In the genomic region with DNA sequence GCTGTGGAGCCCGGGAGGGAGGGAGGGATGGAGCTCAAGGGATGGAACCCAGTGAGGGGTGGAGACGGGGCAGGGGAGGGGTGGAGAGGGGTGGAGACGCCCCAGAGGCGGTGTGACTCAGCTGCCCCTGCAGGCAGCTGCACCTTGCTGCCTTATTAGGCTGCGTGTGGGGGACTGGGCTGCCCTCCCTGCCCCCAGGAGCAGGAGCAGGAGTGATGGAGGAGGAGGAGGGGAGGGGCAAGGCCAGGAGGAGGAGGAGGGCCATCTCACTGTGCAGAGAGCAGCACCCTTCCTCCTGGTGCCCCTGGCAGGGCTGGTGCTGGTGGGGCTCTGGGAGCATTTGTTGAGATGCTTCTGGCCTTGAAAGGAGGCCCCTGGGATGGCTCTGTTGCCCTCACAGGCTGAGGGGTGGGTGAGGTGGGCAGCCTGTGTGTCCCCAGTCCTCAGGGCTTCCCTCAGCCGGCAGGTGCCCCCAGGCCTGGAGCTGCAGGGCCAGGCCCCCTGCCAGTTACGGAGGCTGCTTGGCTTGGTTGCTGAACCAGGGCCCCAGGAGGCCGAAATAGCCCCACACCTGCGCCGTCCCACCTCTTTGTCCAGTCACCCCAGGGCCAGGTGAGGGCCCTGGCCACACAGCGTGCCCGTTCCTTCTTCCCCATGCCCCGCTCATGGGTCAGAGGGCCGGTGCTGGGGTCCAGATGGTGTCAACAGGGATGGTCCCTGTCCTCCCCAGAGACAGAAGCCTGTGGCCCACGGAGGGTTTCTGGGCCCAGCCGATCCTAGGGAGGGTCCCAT, we compare ENCODE assay signal across 10 cellular contexts. TPM values are rescaled to one million over a fixed set of nuclear protein-coding genes. Genes with fewer than 3 reads are reported as not detected.
A peak's percentile ranks its signal among the peaks of the same experiment; 100 is the strongest.
DNase-seq lines count a peak whose midpoint lies in the region; ATAC-seq and TF ChIP-seq lines count a peak whose summit lies in the region.
"Had no signal": no experiment of that assay in that cellular context is flagged by ENCODE, and none has a peak within 500 bp of the region (broad histone marks: within the 10 kb centered on the region; RNA-seq: fewer than 3 reads in every experiment).

No MANE protein-coding gene starts in this region.

- intact Hi-C loops in heart right ventricle (cut with DNase I) (loop anchor here in 1 of 10 donors (5.0 kb wide), 1 partner anchor 79 kb away; no protein-coding TSS in a partner anchor), Calu3 (cut with micrococcal nuclease; ENCODE audit: unreplicated experiment) (no loop called here)

- H3K27me3 ChIP-seq in SJSA1 (replicated peaks) (no peaks in the 10 kb centered on the region), heart right ventricle (no peaks in the 10 kb centered on the region)
- H3K27me3 ChIP-seq: pancreas had no signal

- H3K9me3 ChIP-seq in SJSA1 (replicated peaks) (no peaks in the 10 kb centered on the region), heart right ventricle (no peaks in the 10 kb centered on the region)
- H3K9me3 ChIP-seq: pancreas had no signal

- DNase-seq in HFF-Myc (ENCODE audit: extremely low read depth, low read depth) = peak; percentile 61
- peak; percentile 56 to 95 for DNase-seq in SJSA1 (ENCODE audit: low read depth in 1 of 2, low spot score in 2 of 2)
- no peak for DNase-seq in heart right ventricle
- DNase-seq in stimulated activated naive B cell treated with anti-CD40 and anti-IgM and Interleukin-4, amounts not matched to agents 10 μg/mL and 1 μg/mL and 100 μg/mL, for 72 hours = no peak
- no peak for DNase-seq in cerebellar nuclear complex (lab: John Stamatoyannopoulos, UW)
- DNase-seq in activated T-cell treated with anti-CD3 and anti-CD28 coated beads, Interleukin-2, amount 50 U/mL, for 24 hours = no peak
- DNase-seq in Calu3 = no peak
- DNase-seq: NCI-H2029 treated with DMSO at 0.1 percent for 48 hours had no signal

- H3K9me3 Mint-ChIP-seq in stimulated activated naive B cell treated with anti-CD40 and anti-IgM and Interleukin-4, amounts not matched to agents 10 μg/mL and 1 μg/mL and 100 μg/mL, for 72 hours = no peaks in the 10 kb centered on the region
- H3K9me3 Mint-ChIP-seq in activated T-cell treated with anti-CD3 and anti-CD28 coated beads, Interleukin-2, amount 50 U/mL, for 24 hours = no peaks in the 10 kb centered on the region
- no peaks in the 10 kb centered on the region for H3K9me3 Mint-ChIP-seq in Calu3 (ENCODE audit: low read depth, unreplicated experiment)

- H3K4me3 ChIP-seq in HFF-Myc (replicated peaks; ENCODE audit: low read depth, low read length) (no peak overlapping the region), SJSA1 (no peak overlapping the region), heart right ventricle (no peak overlapping the region)
- H3K4me3 ChIP-seq: pancreas had no signal

- H3K27ac Mint-ChIP-seq in stimulated activated naive B cell treated with anti-CD40 and anti-IgM and Interleukin-4, amounts not matched to agents 10 μg/mL and 1 μg/mL and 100 μg/mL, for 72 hours = peak overlapping the region; percentile 71
- H3K27ac Mint-ChIP-seq in activated T-cell treated with anti-CD3 and anti-CD28 coated beads, Interleukin-2, amount 50 U/mL, for 24 hours = no peak overlapping the region
- H3K27ac Mint-ChIP-seq in Calu3 (ENCODE audit: unreplicated experiment) = no peak overlapping the region

- CTCF ChIA-PET in Calu3 (lab: Charles Lee) = interaction anchor here (0.6 kb wide), 1 partner anchor 191 kb away, joined by 3 read pairs; no protein-coding TSS in a partner anchor

- TF ChIP-seq CTCF in HFF-Myc (IDR thresholded peaks at IDR 0.05; ENCODE audit: low read depth, low read length, missing control alignments) (no peak), heart right ventricle (IDR thresholded peaks at IDR 0.05) (no peak), Calu3 (IDR thresholded peaks at IDR 0.05; ENCODE audit: unreplicated experiment) (no peak)

- H3K27ac ChIP-seq in SJSA1 (no peak overlapping the region), heart right ventricle (peak overlapping the region in 8 of 10 donors; percentile 27 to 79 (median 62))
- H3K27ac ChIP-seq: pancreas had no signal

- H3K36me3 Mint-ChIP-seq in stimulated activated naive B cell treated with anti-CD40 and anti-IgM and Interleukin-4, amounts not matched to agents 10 μg/mL and 1 μg/mL and 100 μg/mL, for 72 hours = peaks cover 2 to 16% of the 10 kb centered on the region in 2 donors
- peaks cover 41% of the 10 kb centered on the region for H3K36me3 Mint-ChIP-seq in activated T-cell treated with anti-CD3 and anti-CD28 coated beads, Interleukin-2, amount 50 U/mL, for 24 hours (ENCODE audit: low read depth)
- peaks cover 25% of the 10 kb centered on the region for H3K36me3 Mint-ChIP-seq in Calu3 (ENCODE audit: insufficient read depth, unreplicated experiment)

- H3K4me3 Mint-ChIP-seq in stimulated activated naive B cell treated with anti-CD40 and anti-IgM and Interleukin-4, amounts not matched to agents 10 μg/mL and 1 μg/mL and 100 μg/mL, for 72 hours = peak overlapping the region in 1 of 2 donors; percentile 14
- H3K4me3 Mint-ChIP-seq in activated T-cell treated with anti-CD3 and anti-CD28 coated beads, Interleukin-2, amount 50 U/mL, for 24 hours = no peak overlapping the region
- no peak overlapping the region for H3K4me3 Mint-ChIP-seq in Calu3 (ENCODE audit: low read depth, unreplicated experiment)

- WGBS in heart right ventricle, 2 donors = 74% methylated on average over 13 to 16 of the region's 16 CpGs

- ATAC-seq in heart right ventricle (peak in 7 of 8 donors; percentile 16 to 58 (median 35)), GM21576 (IDR thresholded peaks at IDR 0.05; ENCODE audit: unreplicated experiment) (no peak)
- ATAC-seq in stimulated activated naive B cell treated with anti-CD40 and anti-IgM and Interleukin-4, amounts not matched to agents 10 μg/mL and 1 μg/mL and 100 μg/mL, for 72 hours (replicated peaks) = peak; percentile 33 to 47
- ATAC-seq: pancreas had no signal

- H3K4me1 Mint-ChIP-seq in stimulated activated naive B cell treated with anti-CD40 and anti-IgM and Interleukin-4, amounts not matched to agents 10 μg/mL and 1 μg/mL and 100 μg/mL, for 72 hours = peaks cover 66 to 87% of the 10 kb centered on the region in 2 donors
- peaks cover 36% of the 10 kb centered on the region for H3K4me1 Mint-ChIP-seq in activated T-cell treated with anti-CD3 and anti-CD28 coated beads, Interleukin-2, amount 50 U/mL, for 24 hours (ENCODE audit: low read depth)
- H3K4me1 Mint-ChIP-seq in Calu3 (ENCODE audit: low read depth, unreplicated experiment) = no peaks in the 10 kb centered on the region

- BruUV-seq in Calu3 (replicated peaks; lab: Mats Ljungman, UMichigan) = no TSS peak

- no peaks in the 10 kb centered on the region for H3K27me3 Mint-ChIP-seq in stimulated activated naive B cell treated with anti-CD40 and anti-IgM and Interleukin-4, amounts not matched to agents 10 μg/mL and 1 μg/mL and 100 μg/mL, for 72 hours
- no peaks in the 10 kb centered on the region for H3K27me3 Mint-ChIP-seq in activated T-cell treated with anti-CD3 and anti-CD28 coated beads, Interleukin-2, amount 50 U/mL, for 24 hours
- H3K27me3 Mint-ChIP-seq in Calu3 (ENCODE audit: unreplicated experiment) = no peaks in the 10 kb centered on the region

- H3K4me1 ChIP-seq in SJSA1 (replicated peaks) (peaks cover 39% of the 10 kb centered on the region), heart right ventricle (peaks cover 45 to 73% (median 56%) of the 10 kb centered on the region in 9 donors)

- H3K36me3 ChIP-seq in SJSA1 = peaks cover 91% of the 10 kb centered on the region
- H3K36me3 ChIP-seq in heart right ventricle = peaks cover 0 to 87% (median 30%) of the 10 kb centered on the region in 9 donors

RNA-seq across cellular contexts. Expression of gene TSSC4, which starts 9.5 kb away (rescaled TPM):
- 120 and 128 TPM in 2 replicates for total RNA-seq in SJSA1 (2014; rRNA removed; shearing (Covaris generic))
- total RNA-seq in heart right ventricle (10 to 100 TPM; 22.0 to 46.4 (median 29.2) TPM), Calu3 (2022) (49.4 and 51.9 TPM in 2 replicates)
- 10 to 100 TPM; 56.0 to 72.3 TPM for polyA plus RNA-seq in heart right ventricle

RNA-seq across cellular contexts. Expression of gene CD81, which starts 14.0 kb away (rescaled TPM):
- total RNA-seq in SJSA1 (2014; rRNA removed; shearing (Covaris generic)) = 140 and 219 TPM in 2 replicates
- total RNA-seq in heart right ventricle (100 to 1,000 TPM; 461 to 959 (median 513) TPM), Calu3 (2022) (283 and 310 TPM in 2 replicates)
- 100 to 1,000 TPM; 346 to 588 TPM for polyA plus RNA-seq in heart right ventricle

RNA-seq across cellular contexts. Expression of gene TRPM5, which starts 53.2 kb away (rescaled TPM):
- total RNA-seq in SJSA1 (2014; rRNA removed; shearing (Covaris generic)) = not detected in 2 replicates
- total RNA-seq in heart right ventricle (not detected), Calu3 (2022) (not detected in 2 replicates)
- not detected for polyA plus RNA-seq in heart right ventricle

RNA-seq across cellular contexts. Expression of gene KCNQ1, which starts 53.7 kb away (rescaled TPM):
- not detected in 2 replicates for total RNA-seq in SJSA1 (2014; rRNA removed; shearing (Covaris generic))
- total RNA-seq in heart right ventricle (10 to 100 TPM; 28.9 to 48.2 (median 36.4) TPM), Calu3 (2022) (7.4 and 9.2 TPM in 2 replicates)
- 10 to 100 TPM; 19.9 to 27.6 TPM for polyA plus RNA-seq in heart right ventricle

Comparison
In these comparisons a context has a peak if more than half of its experiments do, and no peak if none do; other contexts are left out.
1. DNase-seq: peak in HFF-Myc (single experiment) and SJSA1 (2 of 2); none in heart right ventricle (0 of 2), stimulated activated naive B cell treated with anti-CD40 and anti-IgM and Interleukin-4, amounts not matched to agents 10 μg/mL and 1 μg/mL and 100 μg/mL, for 72 hours (single experiment), cerebellar nuclear complex (0 of 2), activated T-cell treated with anti-CD3 and anti-CD28 coated beads, Interleukin-2, amount 50 U/mL, for 24 hours (single experiment) and Calu3 (single experiment).